8 cellular contexts compared by ENCODE assay signal in the genomic region with DNA sequence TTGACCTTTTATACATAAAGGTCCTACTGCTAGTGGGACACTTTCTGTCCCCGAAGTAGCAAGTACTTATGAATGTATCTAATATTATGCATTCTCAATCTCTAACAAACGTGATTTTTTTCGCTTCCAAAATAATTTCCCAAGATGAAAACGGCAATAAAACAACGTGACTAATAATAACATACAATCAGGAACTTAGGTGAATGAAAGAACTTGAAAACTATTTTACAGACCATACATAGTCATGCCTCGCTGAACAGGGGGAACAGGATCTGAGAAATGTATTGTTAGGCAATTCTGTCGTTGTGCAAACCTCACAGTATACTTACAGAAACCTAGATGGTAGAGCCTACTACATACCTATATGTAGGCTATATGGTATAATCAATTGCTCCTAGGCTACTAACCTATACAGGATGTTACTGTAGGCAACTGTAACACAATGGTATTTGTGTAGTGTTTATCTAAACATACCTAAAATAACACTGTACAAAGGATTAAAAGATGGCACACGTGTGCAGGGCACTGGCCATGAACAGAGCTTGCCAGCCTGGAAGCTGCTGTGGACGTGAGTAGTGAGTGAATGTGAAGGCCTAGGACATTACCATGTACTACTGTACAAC. TPM values are rescaled to one million over a fixed set of nuclear protein-coding genes. Genes with fewer than 3 reads are reported as not detected.
A peak's percentile ranks its signal among the peaks of the same experiment; 100 is the strongest.
DNase-seq lines count a peak whose midpoint lies in the region; ATAC-seq and TF ChIP-seq lines count a peak whose summit lies in the region.

No MANE protein-coding gene starts in this region.

- peaks cover 65% of the 10 kb centered on the region for H3K79me2 ChIP-seq in SU-DHL-6 (ENCODE audit: insufficient read depth, low read length)

- no peaks in the 10 kb centered on the region for H3K36me3 ChIP-seq in SU-DHL-6 (ENCODE audit: low read length)

- H3K27ac ChIP-seq in SU-DHL-6 (ENCODE audit: low read depth, low read length): no peak overlapping the region; the same call in 1 of the 2 replicates

- in situ Hi-C loops in GM13977 (cut with MboI; ENCODE audit: low pct_unique_long_range_greater_than_20kb, low sequenced_read_pairs, unreplicated experiment): no loop called here

- H3K4me3 Mint-ChIP-seq in CD14-positive monocyte: peak overlapping the region; percentile 67 to 83
- peak overlapping the region; percentile 98 for H3K4me3 Mint-ChIP-seq in neural crest cell

- no peak for TF ChIP-seq POLR2A in erythroblast (IDR thresholded peaks at IDR 0.05; ENCODE audit: low read length)

- H3K4me3 ChIP-seq in SU-DHL-6 (ENCODE audit: insufficient read depth, low read length, poor library complexity, severe bottlenecking): peak overlapping the region; percentile 89

- H3K4me2 ChIP-seq in SU-DHL-6 (ENCODE audit: low read depth, low read length, poor library complexity, severe bottlenecking): peak overlapping the region; percentile 97

- H3K9ac ChIP-seq in SU-DHL-6 (ENCODE audit: low read length): peak overlapping the region; percentile 83

- DNase-seq in CD14-positive monocyte (ENCODE audit: low spot score) (peak; percentile 57), HK-2 (ENCODE audit: unreplicated experiment) (peak; percentile 29), erythroblast (lab: John Stamatoyannopoulos, UW) (peak; percentile 49 to 61), neural crest cell (ENCODE audit: low read depth, low spot score) (no peak), GM13977 (ENCODE audit: low spot score) (no peak)
- DNase-seq in effector CD8-positive, alpha-beta T cell (lab: John Stamatoyannopoulos, UW): no peak

- no peak overlapping the region for H2AFZ ChIP-seq in SU-DHL-6 (ENCODE audit: low read depth, low read length, severe bottlenecking)

- H3K36me3 Mint-ChIP-seq in CD14-positive monocyte (peaks cover 0 to 7% of the 10 kb centered on the region in 2 donors), neural crest cell (ENCODE audit: low read depth) (peaks cover 5% of the 10 kb centered on the region)

- H3K9me3 Mint-ChIP-seq in CD14-positive monocyte (peaks cover 0 to 3% (median 0%) of the 10 kb centered on the region in 7 donors), neural crest cell (no peaks in the 10 kb centered on the region)

- no peak for TF ChIP-seq CTCF in CD14-positive monocyte (IDR thresholded peaks at IDR 0.05)
- TF ChIP-seq CTCF in SU-DHL-6 (IDR thresholded peaks at IDR 0.05; ENCODE audit: insufficient read depth, low read length, poor library complexity, severe bottlenecking): no peak
- no peak for TF ChIP-seq CTCF in neural crest cell (conservative IDR thresholded peaks at IDR 0.05)
- TF ChIP-seq CTCF in GM13977 (IDR thresholded peaks at IDR 0.05; ENCODE audit: extremely low read depth, insufficient read depth, missing control alignments): no peak

- intact Hi-C loops in CD14-positive monocyte (cut with micrococcal nuclease): loop anchor here (5.0 kb wide), 1 partner anchor 35 kb away; no protein-coding TSS in a partner anchor

- H3K27ac Mint-ChIP-seq in CD14-positive monocyte (peak overlapping the region; percentile 82 to 100 (median 91)), neural crest cell (ENCODE audit: unreplicated experiment) (no peak overlapping the region)

- H3K9me3 ChIP-seq in SU-DHL-6 (ENCODE audit: insufficient read depth, low read length): no peaks in the 10 kb centered on the region

- no peaks in the 10 kb centered on the region for H3K27me3 ChIP-seq in SU-DHL-6 (ENCODE audit: low read length)

- H3K4me1 Mint-ChIP-seq in CD14-positive monocyte: peaks cover 59% of the 10 kb centered on the region
- peaks cover 63% of the 10 kb centered on the region for H3K4me1 Mint-ChIP-seq in neural crest cell

- peaks cover 25% of the 10 kb centered on the region for H3F3A ChIP-seq in SU-DHL-6 (ENCODE audit: insufficient read depth)

- ATAC-seq in HG03378 (IDR thresholded peaks at IDR 0.05; ENCODE audit: unreplicated experiment): no peak

- no peaks in the 10 kb centered on the region for H3K9me2 ChIP-seq in SU-DHL-6 (replicated peaks; ENCODE audit: insufficient read depth, low read length)

- no peaks in the 10 kb centered on the region for H3K27me3 Mint-ChIP-seq in CD14-positive monocyte (ENCODE audit: low read depth in 3 of 3)
- H3K27me3 Mint-ChIP-seq in neural crest cell (ENCODE audit: low read depth): peaks cover 3% of the 10 kb centered on the region

- H4K20me1 ChIP-seq in SU-DHL-6 (ENCODE audit: low read depth, low read length): peaks cover 12% of the 10 kb centered on the region

RNA-seq across cellular contexts. Expression of a gene that starts 2.5 kb away (rescaled TPM):
- 100 to 1,000 TPM; 111 to 163 TPM for polyA plus RNA-seq in CD14-positive monocyte
- 197 and 204 TPM in 2 replicates for total RNA-seq in neural crest cell

Comparison
In these comparisons a context has a peak if more than half of its experiments do, and no peak if none do; other contexts are left out.
1. DNase-seq: peak in CD14-positive monocyte (single experiment), HK-2 (single experiment) and erythroblast (2 of 2); none in neural crest cell (single experiment), effector CD8-positive, alpha-beta T cell (single experiment) and GM13977 (single experiment).